ENCODE assay signal across 12 cellular contexts in genomic region chr6:53309897-53310291, GRCh38. TPM values are rescaled to one million over a fixed set of nuclear protein-coding genes. Genes with fewer than 3 reads are reported as not detected.
DNase-seq lines count a peak whose midpoint lies in the region; ATAC-seq and TF ChIP-seq lines count a peak whose summit lies in the region.
"Had no signal": no experiment of that assay in that cellular context is flagged by ENCODE, and none has a peak within 500 bp of the region (broad histone marks: within the 10 kb centered on the region; RNA-seq: fewer than 3 reads in every experiment).

No MANE protein-coding gene starts in this region.

- no peak overlapping the region for H3K4me3 Mint-ChIP-seq in activated naive CD8-positive, alpha-beta T cell treated with anti-CD3 and anti-CD28 coated beads for 36 hours

- H3K27me3 Mint-ChIP-seq in activated naive CD8-positive, alpha-beta T cell treated with anti-CD3 and anti-CD28 coated beads for 36 hours: no peaks in the 10 kb centered on the region

- no peaks in the 10 kb centered on the region for H3K36me3 ChIP-seq in cardiac muscle cell
- no peaks in the 10 kb centered on the region for H3K36me3 ChIP-seq in right atrium auricular region
- no peaks in the 10 kb centered on the region for H3K36me3 ChIP-seq in upper lobe of right lung
- H3K36me3 ChIP-seq: suprapubic skin had no signal

- H3K27ac Mint-ChIP-seq in activated naive CD8-positive, alpha-beta T cell treated with anti-CD3 and anti-CD28 coated beads for 36 hours: peak overlapping the region; percentile 31

- TF ChIP-seq CTCF in cardiac muscle cell (IDR thresholded peaks at IDR 0.05; ENCODE audit: low read depth, low read length) (no peak), right atrium auricular region (IDR thresholded peaks at IDR 0.05) (no peak), upper lobe of right lung (IDR thresholded peaks at IDR 0.05) (no peak)

- H3K9me3 Mint-ChIP-seq in activated naive CD8-positive, alpha-beta T cell treated with anti-CD3 and anti-CD28 coated beads for 36 hours: peaks cover 6% of the 10 kb centered on the region

- H3K4me3 ChIP-seq in cardiac muscle cell (no peak overlapping the region), right atrium auricular region (no peak overlapping the region), upper lobe of right lung (no peak overlapping the region)
- H3K4me3 ChIP-seq: coronary artery, suprapubic skin had no signal

- in situ Hi-C loops in KBM-7 (cut with MboI; ENCODE audit: low pct_unique_long_range_greater_than_20kb, low sequenced_read_pairs): no loop called here

- DNase-seq in cardiac muscle cell (ENCODE audit: low read depth in 1 of 2, low spot score in 1 of 2) (no peak), right atrium auricular region (ENCODE audit: low spot score) (no peak), KBM-7 (peak; percentile 50), upper lobe of right lung (no peak), SHP77 treated with DMSO at 0.1 percent for 48 hours (lab: John Stamatoyannopoulos, UW) (no peak), COR-L47 (lab: John Stamatoyannopoulos, UW) (no peak)
- DNase-seq in activated naive CD8-positive, alpha-beta T cell treated with anti-CD3 and anti-CD28 coated beads for 36 hours: no peak
- no peak for DNase-seq in stimulated activated CD4-positive, alpha-beta T cell treated with anti-CD3 and anti-CD28 coated beads, Interleukin-4, amount 100 ng/mL, for 4 hours
- DNase-seq: hypothalamus; stimulated activated CD4-positive, alpha-beta T cell treated with anti-CD3 and anti-CD28 coated beads, Interleukin-15, amount 100 ng/mL, for 24 hours had no signal

- H3K4me1 ChIP-seq in cardiac muscle cell (ENCODE audit: low read depth) (peaks cover 7% of the 10 kb centered on the region), right atrium auricular region (peaks cover 0 to 38% of the 10 kb centered on the region in 2 donors), upper lobe of right lung (peaks cover 39% of the 10 kb centered on the region)

- H3K36me3 Mint-ChIP-seq in activated naive CD8-positive, alpha-beta T cell treated with anti-CD3 and anti-CD28 coated beads for 36 hours: peaks cover 30% of the 10 kb centered on the region

- H3K27me3 ChIP-seq in cardiac muscle cell (no peaks in the 10 kb centered on the region), right atrium auricular region (no peaks in the 10 kb centered on the region), upper lobe of right lung (no peaks in the 10 kb centered on the region)
- H3K27me3 ChIP-seq: suprapubic skin had no signal

- ATAC-seq in upper lobe of right lung: peak; percentile 40

- H3K9me3 ChIP-seq in cardiac muscle cell (ENCODE audit: low read depth) (no peaks in the 10 kb centered on the region), right atrium auricular region (no peaks in the 10 kb centered on the region), upper lobe of right lung (no peaks in the 10 kb centered on the region)
- H3K9me3 ChIP-seq: suprapubic skin had no signal

- peak overlapping the region; percentile 20 for H3K27ac ChIP-seq in cardiac muscle cell
- H3K27ac ChIP-seq in right atrium auricular region: no peak overlapping the region
- no peak overlapping the region for H3K27ac ChIP-seq in upper lobe of right lung
- H3K27ac ChIP-seq: suprapubic skin had no signal

- H3K4me1 Mint-ChIP-seq in activated naive CD8-positive, alpha-beta T cell treated with anti-CD3 and anti-CD28 coated beads for 36 hours: peaks cover 75% of the 10 kb centered on the region

- intact Hi-C loops in upper lobe of right lung (cut with DNase I): no loop called here

RNA-seq across cellular contexts. Expression of gene ELOVL5, which starts 38.9 kb away (rescaled TPM):
- total RNA-seq in cardiac muscle cell (37.2 and 39.4 TPM in 2 replicates), right atrium auricular region (10 to 100 TPM; 31.2 to 34.9 TPM), upper lobe of right lung (80.4 TPM)
- 50.1 and 54.1 TPM in 2 replicates for polyA plus RNA-seq in cardiac muscle cell
- 10 to 100 TPM; 86.2 to 88.3 TPM for total RNA-seq in activated naive CD8-positive, alpha-beta T cell treated with anti-CD3 and anti-CD28 coated beads for 36 hours
